Comparison of ENCODE assay signal across 8 cellular contexts in genomic region chr6:87698618-87699017, GRCh38. TPM values are rescaled to one million over a fixed set of nuclear protein-coding genes. Genes with fewer than 3 reads are reported as not detected.
DNase-seq lines count a peak whose midpoint lies in the region; ATAC-seq, FAIRE-seq and TF ChIP-seq lines count a peak whose summit lies in the region.

No MANE protein-coding gene starts in this region.

- H3K27me3 Mint-ChIP-seq in activated T-helper 17 cell treated with anti-CD3 and anti-CD28 coated beads, Interleukin-2, amount 50 U/mL, for 72 hours = no peaks in the 10 kb centered on the region
- peaks cover 8 to 19% (median 10%) of the 10 kb centered on the region in 3 donors for H3K27me3 Mint-ChIP-seq in immature natural killer cell (ENCODE audit: low read depth in 3 of 3)

- H3K4me1 Mint-ChIP-seq in activated T-helper 17 cell treated with anti-CD3 and anti-CD28 coated beads, Interleukin-2, amount 50 U/mL, for 72 hours = peaks cover 31% of the 10 kb centered on the region
- H3K4me1 Mint-ChIP-seq in immature natural killer cell = peaks cover 76 to 79% of the 10 kb centered on the region in 2 donors

- peaks cover 18% of the 10 kb centered on the region for H3K4me1 ChIP-seq in cardiac muscle cell (ENCODE audit: low read depth)
- peaks cover 3% of the 10 kb centered on the region for H3K4me1 ChIP-seq in thymus (ENCODE audit: control insufficient read depth, insufficient read depth, low read length)

- peak; percentile 14 for ATAC-seq in activated T-helper 17 cell treated with anti-CD3 and anti-CD28 coated beads, Interleukin-2, amount 50 U/mL, for 72 hours (replicated peaks)

- DNase-seq in cardiac muscle cell (ENCODE audit: low read depth in 1 of 2, low spot score in 1 of 2) (no peak), cardiac septum (ENCODE audit: low spot score) (no peak), immature natural killer cell (peak in 1 of 3 donors; percentile 13), urothelium cell line (ENCODE audit: low spot score) (no peak), islet precursor cell (no peak)
- DNase-seq in stimulated activated CD4-positive, alpha-beta T cell treated with anti-CD3 and anti-CD28 coated beads, Interleukin-4, amount 100 ng/mL, for 1 hour = no peak

- no peaks in the 10 kb centered on the region for H3K36me3 ChIP-seq in cardiac muscle cell
- no peaks in the 10 kb centered on the region for H3K36me3 ChIP-seq in thymus (ENCODE audit: control insufficient read depth, insufficient read depth)

- H3K4me3 ChIP-seq in cardiac muscle cell = peak overlapping the region; percentile 96
- H3K4me3 ChIP-seq in thymus (ENCODE audit: low read length) = peak overlapping the region; percentile 78

- no peak for TF ChIP-seq CTCF in cardiac muscle cell (IDR thresholded peaks at IDR 0.05; ENCODE audit: low read depth, low read length)

- WGBS in thymus = 10% methylated on average over 2 of the region's 2 CpGs

- H3K36me3 Mint-ChIP-seq in activated T-helper 17 cell treated with anti-CD3 and anti-CD28 coated beads, Interleukin-2, amount 50 U/mL, for 72 hours (ENCODE audit: low read depth) = peaks cover 67% of the 10 kb centered on the region
- H3K36me3 Mint-ChIP-seq in immature natural killer cell = no peaks in the 10 kb centered on the region

- peak overlapping the region; percentile 96 for H3K27ac Mint-ChIP-seq in activated T-helper 17 cell treated with anti-CD3 and anti-CD28 coated beads, Interleukin-2, amount 50 U/mL, for 72 hours
- H3K27ac Mint-ChIP-seq in immature natural killer cell = peak overlapping the region; percentile 80 to 95 (median 85)

- intact Hi-C loops in cardiac septum (cut with DNase I) = loop anchor here (10.0 kb wide), 1 partner anchor 96 kb away; no protein-coding TSS in a partner anchor

- no peak for FAIRE-seq in urothelium cell line (lab: Jason Lieb, UNC)

- H3K9me3 ChIP-seq in cardiac muscle cell (ENCODE audit: low read depth) (no peaks in the 10 kb centered on the region), thymus (ENCODE audit: control insufficient read depth) (no peaks in the 10 kb centered on the region)

- H3K27ac ChIP-seq in cardiac muscle cell = no peak overlapping the region
- no peak overlapping the region for H3K27ac ChIP-seq in thymus (ENCODE audit: low read depth)

- peak overlapping the region; percentile 97 for H3K4me3 Mint-ChIP-seq in activated T-helper 17 cell treated with anti-CD3 and anti-CD28 coated beads, Interleukin-2, amount 50 U/mL, for 72 hours
- peak overlapping the region; percentile 91 to 100 (median 98) for H3K4me3 Mint-ChIP-seq in immature natural killer cell

- H3K27me3 ChIP-seq in cardiac muscle cell (no peaks in the 10 kb centered on the region), thymus (ENCODE audit: control insufficient read depth, insufficient read depth) (no peaks in the 10 kb centered on the region)

- no peaks in the 10 kb centered on the region for H3K9me3 Mint-ChIP-seq in activated T-helper 17 cell treated with anti-CD3 and anti-CD28 coated beads, Interleukin-2, amount 50 U/mL, for 72 hours
- no peaks in the 10 kb centered on the region for H3K9me3 Mint-ChIP-seq in immature natural killer cell

RNA-seq across cellular contexts. Expression of gene AKIRIN2, which starts 3.4 kb away (rescaled TPM):
- total RNA-seq in cardiac muscle cell (48.3 and 82.6 TPM in 2 replicates), cardiac septum (52.8 TPM)
- polyA plus RNA-seq in cardiac muscle cell (66.7 and 89.3 TPM in 2 replicates), immature natural killer cell (10 to 100 TPM; 35.6 to 53.8 (median 42.0) TPM), thymus (56.6 TPM)
- 10 to 100 TPM; 80.5 to 82.2 TPM for total RNA-seq in activated T-helper 17 cell treated with anti-CD3 and anti-CD28 coated beads, Interleukin-2, amount 50 U/mL, for 72 hours
